1 cellular context compared by ENCODE assay signal in genomic region chr19:33194884-33195710, GRCh38.
A peak's percentile ranks its signal among the peaks of the same experiment; 100 is the strongest.
TF ChIP-seq lines count a peak whose summit lies in the region.

No MANE protein-coding gene starts in this region.

TF ChIP-seq in HepG2, 621 proteins besides CTCF, POLR2A, EP300 and RAD21 (continued from another document and continues in another):
- TF ChIP-seq, protein P1, sequence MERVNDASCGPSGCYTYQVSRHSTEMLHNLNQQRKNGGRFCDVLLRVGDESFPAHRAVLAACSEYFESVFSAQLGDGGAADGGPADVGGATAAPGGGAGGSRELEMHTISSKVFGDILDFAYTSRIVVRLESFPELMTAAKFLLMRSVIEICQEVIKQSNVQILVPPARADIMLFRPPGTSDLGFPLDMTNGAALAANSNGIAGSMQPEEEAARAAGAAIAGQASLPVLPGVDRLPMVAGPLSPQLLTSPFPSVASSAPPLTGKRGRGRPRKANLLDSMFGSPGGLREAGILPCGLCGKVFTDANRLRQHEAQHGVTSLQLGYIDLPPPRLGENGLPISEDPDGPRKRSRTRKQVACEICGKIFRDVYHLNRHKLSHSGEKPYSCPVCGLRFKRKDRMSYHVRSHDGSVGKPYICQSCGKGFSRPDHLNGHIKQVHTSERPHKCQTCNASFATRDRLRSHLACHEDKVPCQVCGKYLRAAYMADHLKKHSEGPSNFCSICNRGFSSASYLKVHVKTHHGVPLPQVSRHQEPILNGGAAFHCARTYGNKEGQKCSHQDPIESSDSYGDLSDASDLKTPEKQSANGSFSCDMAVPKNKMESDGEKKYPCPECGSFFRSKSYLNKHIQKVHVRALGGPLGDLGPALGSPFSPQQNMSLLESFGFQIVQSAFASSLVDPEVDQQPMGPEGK (CRISPR knock-in tag; IDR thresholded peaks at IDR 0.05), result peak; percentile 81
- no peak for TF ChIP-seq HDAC6 (IDR thresholded peaks at IDR 0.05; ENCODE audit: low read depth, low read length)
- TF ChIP-seq IRF2 (CRISPR knock-in tag; IDR thresholded peaks at IDR 0.05), result no peak
- TF ChIP-seq ZNF142 (CRISPR knock-in tag; IDR thresholded peaks at IDR 0.05), result peak; percentile 97
- no peak for TF ChIP-seq NCOA5 (CRISPR knock-in tag; IDR thresholded peaks at IDR 0.05)
- TF ChIP-seq HNF4A (CRISPR knock-in tag; IDR thresholded peaks at IDR 0.05), result 0 out of 2 replicates have a peak, but pooled peaks have one; percentile 35
- TF ChIP-seq, protein P2, sequence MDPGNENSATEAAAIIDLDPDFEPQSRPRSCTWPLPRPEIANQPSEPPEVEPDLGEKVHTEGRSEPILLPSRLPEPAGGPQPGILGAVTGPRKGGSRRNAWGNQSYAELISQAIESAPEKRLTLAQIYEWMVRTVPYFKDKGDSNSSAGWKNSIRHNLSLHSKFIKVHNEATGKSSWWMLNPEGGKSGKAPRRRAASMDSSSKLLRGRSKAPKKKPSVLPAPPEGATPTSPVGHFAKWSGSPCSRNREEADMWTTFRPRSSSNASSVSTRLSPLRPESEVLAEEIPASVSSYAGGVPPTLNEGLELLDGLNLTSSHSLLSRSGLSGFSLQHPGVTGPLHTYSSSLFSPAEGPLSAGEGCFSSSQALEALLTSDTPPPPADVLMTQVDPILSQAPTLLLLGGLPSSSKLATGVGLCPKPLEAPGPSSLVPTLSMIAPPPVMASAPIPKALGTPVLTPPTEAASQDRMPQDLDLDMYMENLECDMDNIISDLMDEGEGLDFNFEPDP (CRISPR knock-in tag; conservative IDR thresholded peaks at IDR 0.05), result 0 out of 2 replicates have a peak, but pooled peaks have one; percentile 47
- TF ChIP-seq SRF (IDR thresholded peaks at IDR 0.05; ENCODE audit: low read depth, low read length), result no peak
- TF ChIP-seq GABPA (IDR thresholded peaks at IDR 0.05; ENCODE audit: low read depth, low read length), result no peak
- TF ChIP-seq GABPA (CRISPR knock-in tag; IDR thresholded peaks at IDR 0.05; ENCODE audit: low read depth), result 0 out of 2 replicates have a peak, but pooled peaks have one; percentile 22
- TF ChIP-seq, protein P3, sequence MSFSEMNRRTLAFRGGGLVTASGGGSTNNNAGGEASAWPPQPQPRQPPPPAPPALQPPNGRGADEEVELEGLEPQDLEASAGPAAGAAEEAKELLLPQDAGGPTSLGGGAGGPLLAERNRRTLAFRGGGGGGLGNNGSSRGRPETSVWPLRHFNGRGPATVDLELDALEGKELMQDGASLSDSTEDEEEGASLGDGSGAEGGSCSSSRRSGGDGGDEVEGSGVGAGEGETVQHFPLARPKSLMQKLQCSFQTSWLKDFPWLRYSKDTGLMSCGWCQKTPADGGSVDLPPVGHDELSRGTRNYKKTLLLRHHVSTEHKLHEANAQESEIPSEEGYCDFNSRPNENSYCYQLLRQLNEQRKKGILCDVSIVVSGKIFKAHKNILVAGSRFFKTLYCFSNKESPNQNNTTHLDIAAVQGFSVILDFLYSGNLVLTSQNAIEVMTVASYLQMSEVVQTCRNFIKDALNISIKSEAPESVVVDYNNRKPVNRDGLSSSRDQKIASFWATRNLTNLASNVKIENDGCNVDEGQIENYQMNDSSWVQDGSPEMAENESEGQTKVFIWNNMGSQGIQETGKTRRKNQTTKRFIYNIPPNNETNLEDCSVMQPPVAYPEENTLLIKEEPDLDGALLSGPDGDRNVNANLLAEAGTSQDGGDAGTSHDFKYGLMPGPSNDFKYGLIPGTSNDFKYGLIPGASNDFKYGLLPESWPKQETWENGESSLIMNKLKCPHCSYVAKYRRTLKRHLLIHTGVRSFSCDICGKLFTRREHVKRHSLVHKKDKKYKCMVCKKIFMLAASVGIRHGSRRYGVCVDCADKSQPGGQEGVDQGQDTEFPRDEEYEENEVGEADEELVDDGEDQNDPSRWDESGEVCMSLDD (CRISPR knock-in tag; IDR thresholded peaks at IDR 0.05; ENCODE audit: borderline replicate concordance), result peak; percentile 55; the same call in 1 of the 2 replicates
- no peak for TF ChIP-seq AHDC1 (CRISPR knock-in tag; IDR thresholded peaks at IDR 0.05; ENCODE audit: borderline replicate concordance)
- TF ChIP-seq, protein P4, sequence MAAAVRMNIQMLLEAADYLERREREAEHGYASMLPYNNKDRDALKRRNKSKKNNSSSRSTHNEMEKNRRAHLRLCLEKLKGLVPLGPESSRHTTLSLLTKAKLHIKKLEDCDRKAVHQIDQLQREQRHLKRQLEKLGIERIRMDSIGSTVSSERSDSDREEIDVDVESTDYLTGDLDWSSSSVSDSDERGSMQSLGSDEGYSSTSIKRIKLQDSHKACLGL (CRISPR knock-in tag; IDR thresholded peaks at IDR 0.05), result peak; percentile 52; the same call in 1 of the 2 replicates
- peak; percentile 15; the same call in 1 of the 2 replicates for TF ChIP-seq SPEN (CRISPR knock-in tag; IDR thresholded peaks at IDR 0.05; ENCODE audit: low read depth)
- no peak for TF ChIP-seq ZNF30 (CRISPR knock-in tag; IDR thresholded peaks at IDR 0.05)
- TF ChIP-seq POLR2G (IDR thresholded peaks at IDR 0.05; ENCODE audit: low read depth, low read length), result peak; percentile 63
- no peak for TF ChIP-seq MXD4 (CRISPR knock-in tag; IDR thresholded peaks at IDR 0.05)
- no peak for TF ChIP-seq SMARCE1 (IDR thresholded peaks at IDR 0.05; ENCODE audit: borderline replicate concordance)
- no peak for TF ChIP-seq ZNF333 (CRISPR knock-in tag; IDR thresholded peaks at IDR 0.05; ENCODE audit: borderline replicate concordance)
- TF ChIP-seq RFX5 (IDR thresholded peaks at IDR 0.05; ENCODE audit: low read depth, low read length), result no peak
- no peak for TF ChIP-seq ZBTB8A (CRISPR knock-in tag; IDR thresholded peaks at IDR 0.05; ENCODE audit: borderline replicate concordance, low read depth)
- peak; percentile 64 for TF ChIP-seq PHF8 (CRISPR knock-in tag; IDR thresholded peaks at IDR 0.05)
- 0 out of 2 replicates have a peak, but pooled peaks have one; percentile 55 for TF ChIP-seq GZF1 (CRISPR knock-in tag; IDR thresholded peaks at IDR 0.05)
- TF ChIP-seq, protein P5, sequence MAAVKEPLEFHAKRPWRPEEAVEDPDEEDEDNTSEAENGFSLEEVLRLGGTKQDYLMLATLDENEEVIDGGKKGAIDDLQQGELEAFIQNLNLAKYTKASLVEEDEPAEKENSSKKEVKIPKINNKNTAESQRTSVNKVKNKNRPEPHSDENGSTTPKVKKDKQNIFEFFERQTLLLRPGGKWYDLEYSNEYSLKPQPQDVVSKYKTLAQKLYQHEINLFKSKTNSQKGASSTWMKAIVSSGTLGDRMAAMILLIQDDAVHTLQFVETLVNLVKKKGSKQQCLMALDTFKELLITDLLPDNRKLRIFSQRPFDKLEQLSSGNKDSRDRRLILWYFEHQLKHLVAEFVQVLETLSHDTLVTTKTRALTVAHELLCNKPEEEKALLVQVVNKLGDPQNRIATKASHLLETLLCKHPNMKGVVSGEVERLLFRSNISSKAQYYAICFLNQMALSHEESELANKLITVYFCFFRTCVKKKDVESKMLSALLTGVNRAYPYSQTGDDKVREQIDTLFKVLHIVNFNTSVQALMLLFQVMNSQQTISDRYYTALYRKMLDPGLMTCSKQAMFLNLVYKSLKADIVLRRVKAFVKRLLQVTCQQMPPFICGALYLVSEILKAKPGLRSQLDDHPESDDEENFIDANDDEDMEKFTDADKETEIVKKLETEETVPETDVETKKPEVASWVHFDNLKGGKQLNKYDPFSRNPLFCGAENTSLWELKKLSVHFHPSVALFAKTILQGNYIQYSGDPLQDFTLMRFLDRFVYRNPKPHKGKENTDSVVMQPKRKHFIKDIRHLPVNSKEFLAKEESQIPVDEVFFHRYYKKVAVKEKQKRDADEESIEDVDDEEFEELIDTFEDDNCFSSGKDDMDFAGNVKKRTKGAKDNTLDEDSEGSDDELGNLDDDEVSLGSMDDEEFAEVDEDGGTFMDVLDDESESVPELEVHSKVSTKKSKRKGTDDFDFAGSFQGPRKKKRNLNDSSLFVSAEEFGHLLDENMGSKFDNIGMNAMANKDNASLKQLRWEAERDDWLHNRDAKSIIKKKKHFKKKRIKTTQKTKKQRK (IDR thresholded peaks at IDR 0.05; ENCODE audit: low read length), result no peak
- 0 out of 2 replicates have a peak, but pooled peaks have one; percentile 22 for TF ChIP-seq ZNF746 (CRISPR knock-in tag; IDR thresholded peaks at IDR 0.05)
- TF ChIP-seq ZNF430 (CRISPR knock-in tag; IDR thresholded peaks at IDR 0.05), result peak; percentile 72
- peak; percentile 82; the same call in 1 of the 2 replicates for TF ChIP-seq ZNF563 (CRISPR knock-in tag; IDR thresholded peaks at IDR 0.05)
- peak; percentile 80 for TF ChIP-seq RBFOX2 (IDR thresholded peaks at IDR 0.05; ENCODE audit: low read depth, low read length)
